In the genomic region with DNA sequence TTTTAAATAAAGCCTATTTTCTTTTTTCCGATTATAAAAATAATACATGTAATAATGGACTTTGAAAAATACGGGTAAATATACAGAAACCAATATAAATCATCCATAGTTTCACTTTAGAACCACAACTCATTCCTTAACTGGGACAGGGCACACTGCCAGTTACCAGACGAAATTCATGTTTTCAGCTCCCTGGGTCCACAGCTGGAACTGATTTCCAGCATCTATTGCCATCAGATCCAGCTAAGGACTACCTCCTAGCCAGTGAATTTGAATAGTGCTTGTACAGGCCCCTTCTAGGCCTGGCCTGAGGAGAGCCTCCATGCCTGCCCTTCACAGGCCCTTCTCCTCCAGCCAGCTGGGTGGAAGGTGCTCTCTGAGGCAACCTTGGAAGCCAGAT, we compare ENCODE assay signal across 20 cellular contexts. TPM values are rescaled to one million over a fixed set of nuclear protein-coding genes. Genes with fewer than 3 reads are reported as not detected.
DNase-seq lines count a peak whose midpoint lies in the region; ATAC-seq and TF ChIP-seq lines count a peak whose summit lies in the region.
"Had no signal": no experiment of that assay in that cellular context is flagged by ENCODE, and none has a peak within 500 bp of the region (broad histone marks: within the 10 kb centered on the region; RNA-seq: fewer than 3 reads in every experiment).

No MANE protein-coding gene starts in this region.

- H3K23ac ChIP-seq in trophoblast cell (ENCODE audit: low read length), result no peak overlapping the region

- H3K9ac ChIP-seq in trophoblast cell (ENCODE audit: low read length), result no peak overlapping the region
- H3K9ac ChIP-seq: BLaER1 had no signal

- H3K4me3 ChIP-seq in BJ (ENCODE audit: low read depth, low read length), result no peak overlapping the region
- no peak overlapping the region for H3K4me3 ChIP-seq in fibroblast of the aortic adventitia (ENCODE audit: low read depth, low read length)
- H3K4me3 ChIP-seq in trophoblast cell (ENCODE audit: low read depth, low read length), result no peak overlapping the region
- H3K4me3 ChIP-seq in thyroid gland (replicated peaks in 1 of 3), result no peak overlapping the region
- H3K4me3 ChIP-seq: BLaER1, heart right ventricle, K562, right atrium auricular region had no signal

- peak overlapping the region; percentile 58 for H2BK5ac ChIP-seq in trophoblast cell (ENCODE audit: low read depth, low read length, poor library complexity)

- peak overlapping the region; percentile 56 for H3K27ac Mint-ChIP-seq in activated T-helper 17 cell treated with anti-CD3 and anti-CD28 coated beads, Interleukin-2, amount 50 U/mL, for 72 hours

- ATAC-seq in activated T-helper 17 cell treated with anti-CD3 and anti-CD28 coated beads, Interleukin-2, amount 50 U/mL, for 72 hours (replicated peaks), result no peak
- ATAC-seq: heart right ventricle, K562 had no signal

- H3K27me3 ChIP-seq in BJ (ENCODE audit: control insufficient read depth, insufficient read depth, low read length) (peaks cover 1% of the 10 kb centered on the region; the same call in 1 of the 2 replicates), trophoblast cell (ENCODE audit: insufficient read depth, low read length) (no peaks in the 10 kb centered on the region), thyroid gland (no peaks in the 10 kb centered on the region)
- H3K27me3 ChIP-seq: BLaER1, right atrium auricular region had no signal

- H2BK12ac ChIP-seq in trophoblast cell (ENCODE audit: low read length), result peak overlapping the region; percentile 44

- no peaks in the 10 kb centered on the region for H3K9me3 Mint-ChIP-seq in activated T-helper 17 cell treated with anti-CD3 and anti-CD28 coated beads, Interleukin-2, amount 50 U/mL, for 72 hours
- H3K9me3 Mint-ChIP-seq: activated naive CD8-positive, alpha-beta T cell treated with anti-CD3 and anti-CD28 coated beads, Interleukin-2, amount 10 ng/mL, durations not matched to agents 7 days and 5 days had no signal

- H3K79me1 ChIP-seq in trophoblast cell (ENCODE audit: low read length), result peaks cover 21% of the 10 kb centered on the region

- H3K4ac ChIP-seq in trophoblast cell (ENCODE audit: low read depth, low read length), result peak overlapping the region; percentile 34

- no peak for TF ChIP-seq POLR2A in thyroid gland (IDR thresholded peaks at IDR 0.05)

- H3K27me3 Mint-ChIP-seq in activated T-helper 17 cell treated with anti-CD3 and anti-CD28 coated beads, Interleukin-2, amount 50 U/mL, for 72 hours, result peaks cover 6% of the 10 kb centered on the region

- peak overlapping the region; percentile 72 for H3K14ac ChIP-seq in trophoblast cell (ENCODE audit: low read length)

- peak overlapping the region; percentile 26 for H2AFZ ChIP-seq in trophoblast cell (ENCODE audit: insufficient read depth, low read length, poor library complexity)

- DNase-seq in BJ (ENCODE audit: low read depth) (peak; percentile 23), fibroblast of the aortic adventitia (ENCODE audit: low read depth) (peak; percentile 83), trophoblast cell (no peak), NCI-H1092 treated with DMSO at 0.1 percent for 48 hours (lab: John Stamatoyannopoulos, UW) (no peak), NCI-H187 treated with DMSO at 0.1 percent for 48 hours (lab: John Stamatoyannopoulos, UW) (no peak), occipital lobe (lab: John Stamatoyannopoulos, UW) (no peak), thyroid gland (no peak)
- DNase-seq: activated CD4-positive, alpha-beta T cell treated with anti-CD3 and anti-CD28 coated beads, Interleukin-2, amount 50 U/mL, for 4 hours; activated naive CD8-positive, alpha-beta T cell treated with anti-CD3 and anti-CD28 coated beads, Interleukin-2, amount 10 ng/mL, durations not matched to agents 7 days and 5 days; activated T-cell treated with anti-CD3 and anti-CD28 coated beads, Interleukin-2, amount 50 U/mL, for 48 hours; caudate nucleus; heart right ventricle; NCI-H1092; NCI-H69 had no signal

- H3K27ac ChIP-seq in trophoblast cell (ENCODE audit: low read depth, low read length) (no peak overlapping the region), thyroid gland (no peak overlapping the region)
- H3K27ac ChIP-seq: BLaER1, heart right ventricle, right atrium auricular region had no signal

- intact Hi-C loops in thyroid gland (cut with DNase I), result no loop called here

- peak overlapping the region; percentile 26 for H2BK120ac ChIP-seq in trophoblast cell (ENCODE audit: insufficient read depth, low read length, poor library complexity)

- H4K91ac ChIP-seq in trophoblast cell (ENCODE audit: low read depth, low read length), result peak overlapping the region; percentile 60

- CTCF ChIA-PET in BJ (lab: Yijun Ruan, JAX), result interaction anchor here (0.6 to 1.1 kb wide), 2 partner anchors 22 to 46 kb away, joined by 3 read pairs; no protein-coding TSS in a partner anchor

- no peaks in the 10 kb centered on the region for H3K36me3 Mint-ChIP-seq in activated T-helper 17 cell treated with anti-CD3 and anti-CD28 coated beads, Interleukin-2, amount 50 U/mL, for 72 hours (ENCODE audit: low read depth)
- H3K36me3 Mint-ChIP-seq: activated naive CD8-positive, alpha-beta T cell treated with anti-CD3 and anti-CD28 coated beads, Interleukin-2, amount 10 ng/mL, durations not matched to agents 7 days and 5 days had no signal

- peak overlapping the region; percentile 57 for H4K8ac ChIP-seq in trophoblast cell (ENCODE audit: low read depth, low read length)

- H3K18ac ChIP-seq in trophoblast cell (ENCODE audit: low read length), result peak overlapping the region; percentile 16

- POLR2A ChIA-PET in BJ (lab: Charles Lee), result no interaction called here

- TF ChIP-seq CTCF in BJ (IDR thresholded peaks at IDR 0.05; ENCODE audit: insufficient read depth, low read depth, low read length), result no peak
- TF ChIP-seq CTCF in fibroblast of the aortic adventitia (IDR thresholded peaks at IDR 0.05; ENCODE audit: insufficient read depth, low read length), result no peak
- TF ChIP-seq CTCF in thyroid gland (IDR thresholded peaks at IDR 0.05), result no peak

- peak overlapping the region; percentile 55 for H2AK5ac ChIP-seq in trophoblast cell (ENCODE audit: low read length)

- peaks cover 6% of the 10 kb centered on the region for H3K4me1 Mint-ChIP-seq in activated T-helper 17 cell treated with anti-CD3 and anti-CD28 coated beads, Interleukin-2, amount 50 U/mL, for 72 hours

- H3K36me3 ChIP-seq in BJ (ENCODE audit: control insufficient read depth, insufficient read depth, low read length) (no peaks in the 10 kb centered on the region), trophoblast cell (ENCODE audit: control insufficient read depth in 1 of 2, insufficient read depth in 2 of 2, low read length in 2 of 2) (no peaks in the 10 kb centered on the region), thyroid gland (no peaks in the 10 kb centered on the region)
- H3K36me3 ChIP-seq: BLaER1, heart right ventricle, right atrium auricular region had no signal

- H3K9me3 ChIP-seq in trophoblast cell (ENCODE audit: insufficient read depth, low read depth, low read length), result peaks cover 3% of the 10 kb centered on the region
- H3K9me3 ChIP-seq in thyroid gland, result no peaks in the 10 kb centered on the region
- H3K9me3 ChIP-seq: BLaER1, heart right ventricle, right atrium auricular region had no signal

- no CpG with 5 or more reads among the region's 3 CpGs for WGBS in trophoblast cell (ENCODE audit: extremely low coverage, insufficient coverage, insufficient read length)
- 76 to 84% methylated on average over 3 of the region's 3 CpGs for WGBS in thyroid gland, 2 donors

- peak overlapping the region; percentile 66 for H3K4me3 Mint-ChIP-seq in activated T-helper 17 cell treated with anti-CD3 and anti-CD28 coated beads, Interleukin-2, amount 50 U/mL, for 72 hours
- H3K4me3 Mint-ChIP-seq: activated naive CD8-positive, alpha-beta T cell treated with anti-CD3 and anti-CD28 coated beads, Interleukin-2, amount 10 ng/mL, durations not matched to agents 7 days and 5 days had no signal

- no peaks in the 10 kb centered on the region for H3K79me2 ChIP-seq in trophoblast cell (ENCODE audit: control insufficient read depth, insufficient read depth, low read length, poor library complexity)

- no peak overlapping the region for H4K12ac ChIP-seq in trophoblast cell (ENCODE audit: low read depth, low read length)

- H3K4me1 ChIP-seq in trophoblast cell (ENCODE audit: control insufficient read depth in 1 of 2, insufficient read depth in 2 of 2, low read length in 2 of 2), result peaks cover 22 to 29% of the 10 kb centered on the region in 2 experiments
- peaks cover 5 to 18% of the 10 kb centered on the region in 2 donors for H3K4me1 ChIP-seq in thyroid gland
- H3K4me1 ChIP-seq: BLaER1, heart right ventricle, right atrium auricular region had no signal

- H3K4me2 ChIP-seq in trophoblast cell (ENCODE audit: low read length), result no peak overlapping the region
- H3K4me2 ChIP-seq: BLaER1 had no signal

RNA-seq across cellular contexts. Expression of gene ATP12A, which starts 30.1 kb away (rescaled TPM):
- polyA plus RNA-seq in BJ (2011; rRNA removed), result not detected in 2 replicates
- polyA minus RNA-seq in BJ (2011; rRNA and poly(A)+ RNA removed), result not detected in 2 replicates
- total RNA-seq in activated T-helper 17 cell treated with anti-CD3 and anti-CD28 coated beads, Interleukin-2, amount 50 U/mL, for 72 hours, result 1 to 10 TPM in 1 of 2 donors, under 1 TPM in 1; 0.13 to 1.5 TPM
- not detected in 2 replicates for total RNA-seq in fibroblast of the aortic adventitia (ENCODE audit: low replicate concordance)
- polyA plus RNA-seq in trophoblast cell (2013), result 3.2 and 4.4 TPM in 2 replicates
- under 0.01 TPM for total RNA-seq in occipital lobe
- total RNA-seq in thyroid gland, result under 1 TPM in 1 of 4 donors, not detected in 3; 0.27 TPM
- total RNA-seq: activated naive CD8-positive, alpha-beta T cell treated with anti-CD3 and anti-CD28 coated beads, Interleukin-2, amount 10 ng/mL, durations not matched to agents 7 days and 5 days; heart right ventricle; K562; mesenteric fat pad; right atrium auricular region; subcutaneous adipose tissue had no signal
- polyA plus RNA-seq: heart right ventricle, K562 had no signal

Comparison
In these comparisons a context has a peak if more than half of its experiments do, and no peak if none do; other contexts are left out.
1. DNase-seq: peak in BJ (single experiment) and fibroblast of the aortic adventitia (single experiment); none in trophoblast cell (0 of 2), NCI-H1092 treated with DMSO at 0.1 percent for 48 hours (single experiment), NCI-H187 treated with DMSO at 0.1 percent for 48 hours (single experiment), occipital lobe (single experiment) and thyroid gland (0 of 2).